Comparison of ENCODE assay signal across 28 cellular contexts in genomic region chrX:16612257-16612987, GRCh38. TPM values are rescaled to one million over a fixed set of nuclear protein-coding genes. Genes with fewer than 3 reads are reported as not detected.
DNase-seq lines count a peak whose midpoint lies in the region; ATAC-seq and TF ChIP-seq lines count a peak whose summit lies in the region.
"Had no signal": no experiment of that assay in that cellular context is flagged by ENCODE, and none has a peak within 500 bp of the region (broad histone marks: within the 10 kb centered on the region; RNA-seq: fewer than 3 reads in every experiment).

No MANE protein-coding gene starts in this region.

- H3K4me3 Mint-ChIP-seq in stimulated activated memory B cell treated with anti-CD40 and anti-IgM and Interleukin-4, amounts not matched to agents 10 μg/mL and 1 μg/mL and 100 μg/mL, for 72 hours: no peak overlapping the region
- H3K4me3 Mint-ChIP-seq: CD8-positive, alpha-beta T cell; HFFc6; T-helper 1 cell treated with Interleukin-12 subunit alpha and Interleukin-12 subunit beta and Interleukin-4 antibody, amounts not matched to agents 30 μg/mL and 1 μg/mL, for 36 hours had no signal

- no peaks in the 10 kb centered on the region for H3K9me2 ChIP-seq in PC-3 (replicated peaks; ENCODE audit: low read length)

- H3K27me3 Mint-ChIP-seq in stimulated activated memory B cell treated with anti-CD40 and anti-IgM and Interleukin-4, amounts not matched to agents 10 μg/mL and 1 μg/mL and 100 μg/mL, for 72 hours: no peaks in the 10 kb centered on the region

- H3K4me3 ChIP-seq in A673 (ENCODE audit: low read depth, low read length, poor library complexity, severe bottlenecking) (no peak overlapping the region), HUES48 (ENCODE audit: low read depth, low read length) (no peak overlapping the region), PC-3 (ENCODE audit: low read length) (no peak overlapping the region), iPS-18a (ENCODE audit: low read length) (no peak overlapping the region), lower lobe of right lung (no peak overlapping the region)
- H3K4me3 ChIP-seq: BLaER1 treated with 17β-estradiol and CSF1 and Interleukin-3, amounts not matched to agents 10 nM and 100 nM; PC-9 had no signal

- DNase-seq in A673 (ENCODE audit: low spot score) (peak; percentile 66), PC-3 (no peak), lower lobe of right lung (no peak)
- DNase-seq: CD8-positive, alpha-beta T cell; GDM1; GOT3; HFFc6; IMR-90; NCI-H1092 treated with DMSO at 0.1 percent for 48 hours; NCI-H1436 treated with DMSO at 0.1 percent for 48 hours; NCI-H1930; NCI-H345; NCI-H526; PC-9; RPMI8226; SHP77 had no signal

- H3K27me3 ChIP-seq in A673 (replicated peaks; ENCODE audit: insufficient read depth, low read depth, low read length, poor library complexity): peaks cover 3% of the 10 kb centered on the region
- no peaks in the 10 kb centered on the region for H3K27me3 ChIP-seq in HUES48 (ENCODE audit: control insufficient read depth, insufficient read depth, low read length)
- no peaks in the 10 kb centered on the region for H3K27me3 ChIP-seq in PC-3 (ENCODE audit: low read length)
- no peaks in the 10 kb centered on the region for H3K27me3 ChIP-seq in iPS-18a (ENCODE audit: control insufficient read depth, insufficient read depth, low read length)
- H3K27me3 ChIP-seq in lower lobe of right lung (ENCODE audit: low read depth): no peaks in the 10 kb centered on the region

- TF ChIP-seq CTCF in A673 (conservative IDR thresholded peaks at IDR 0.05; ENCODE audit: low read depth, low read length) (no peak), PC-3 (conservative IDR thresholded peaks at IDR 0.05; ENCODE audit: low read depth, low read length) (no peak), lower lobe of right lung (IDR thresholded peaks at IDR 0.05) (no peak)

- no peak overlapping the region for H3K4me2 ChIP-seq in PC-3 (ENCODE audit: low read length)
- H3K4me2 ChIP-seq: BLaER1 treated with 17β-estradiol and CSF1 and Interleukin-3, amounts not matched to agents 10 nM and 100 nM; KMS-11; PC-9 had no signal

- H3K9me3 ChIP-seq in A673 (ENCODE audit: low read depth, low read length, poor library complexity, severe bottlenecking): no peaks in the 10 kb centered on the region
- no peaks in the 10 kb centered on the region for H3K9me3 ChIP-seq in HUES48 (ENCODE audit: control insufficient read depth, insufficient read depth, low read length)
- H3K9me3 ChIP-seq in PC-3 (ENCODE audit: low read length): no peaks in the 10 kb centered on the region
- H3K9me3 ChIP-seq in iPS-18a (ENCODE audit: control insufficient read depth, low read depth, low read length): no peaks in the 10 kb centered on the region
- no peaks in the 10 kb centered on the region for H3K9me3 ChIP-seq in lower lobe of right lung

- H2AFZ ChIP-seq in PC-3 (ENCODE audit: low read length): no peak overlapping the region
- H2AFZ ChIP-seq: PC-9 had no signal

- CTCF ChIA-PET in A673 (lab: Charles Lee): no interaction called here
- CTCF ChIA-PET in PC-3 (lab: Charles Lee): no interaction called here

- no peak for ATAC-seq in PC-3
- ATAC-seq in HG03095 (IDR thresholded peaks at IDR 0.05; ENCODE audit: unreplicated experiment): no peak
- ATAC-seq in GM18511 (IDR thresholded peaks at IDR 0.05; ENCODE audit: unreplicated experiment): no peak
- ATAC-seq in stimulated activated memory B cell treated with anti-CD40 and anti-IgM and Interleukin-4, amounts not matched to agents 10 μg/mL and 1 μg/mL and 100 μg/mL, for 72 hours: no peak
- no peak for ATAC-seq in lower lobe of right lung
- ATAC-seq: CD8-positive, alpha-beta T cell had no signal

- H3K4me1 ChIP-seq in A673 (ENCODE audit: insufficient read depth, low read length, poor library complexity, severe bottlenecking) (peaks cover 16% of the 10 kb centered on the region), HUES48 (ENCODE audit: control insufficient read depth, insufficient read depth, low read length) (peaks cover 20% of the 10 kb centered on the region), PC-3 (ENCODE audit: insufficient read depth, low read length) (peaks cover 25% of the 10 kb centered on the region), iPS-18a (ENCODE audit: control insufficient read depth, low read depth, low read length) (peaks cover 19% of the 10 kb centered on the region), lower lobe of right lung (no peaks in the 10 kb centered on the region)
- H3K4me1 ChIP-seq: BLaER1 treated with 17β-estradiol and CSF1 and Interleukin-3, amounts not matched to agents 10 nM and 100 nM had no signal

- peaks cover 28% of the 10 kb centered on the region for H3K36me3 Mint-ChIP-seq in stimulated activated memory B cell treated with anti-CD40 and anti-IgM and Interleukin-4, amounts not matched to agents 10 μg/mL and 1 μg/mL and 100 μg/mL, for 72 hours

- intact Hi-C loops in A673 (cut with micrococcal nuclease; ENCODE audit: unreplicated experiment) (no loop called here), PC-3 (cut with micrococcal nuclease) (no loop called here), lower lobe of right lung (cut with DNase I) (no loop called here)

- H3K27ac ChIP-seq in A673 (ENCODE audit: low read depth, low read length, poor library complexity, severe bottlenecking) (no peak overlapping the region), HUES48 (ENCODE audit: low read depth, low read length) (peak overlapping the region; percentile 91), PC-3 (ENCODE audit: low read length) (0 out of 2 replicates have a peak overlapping the region, but pooled peaks have one; percentile 97), iPS-18a (ENCODE audit: low read length) (peak overlapping the region; percentile 19), lower lobe of right lung (no peak overlapping the region)
- H3K27ac ChIP-seq: 22Rv1; BLaER1 treated with 17β-estradiol and CSF1 and Interleukin-3, amounts not matched to agents 10 nM and 100 nM; HL-60; KMS-11; PC-9 had no signal

- H3K36me3 ChIP-seq in A673 (ENCODE audit: insufficient read depth, low read length, poor library complexity, severe bottlenecking) (no peaks in the 10 kb centered on the region), HUES48 (ENCODE audit: control insufficient read depth, insufficient read depth, low read length) (peaks cover 65% of the 10 kb centered on the region), PC-3 (ENCODE audit: low read depth, low read length) (peaks cover 5% of the 10 kb centered on the region; the same call in 1 of the 2 replicates), iPS-18a (ENCODE audit: control insufficient read depth, low read depth, low read length) (peaks cover 31% of the 10 kb centered on the region), lower lobe of right lung (peaks cover 5% of the 10 kb centered on the region)

- H3K9ac ChIP-seq in HUES48 (ENCODE audit: low read depth, low read length) (0 out of 2 replicates have a peak overlapping the region, but pooled peaks have one; percentile 16), PC-3 (ENCODE audit: low read length) (no peak overlapping the region), iPS-18a (ENCODE audit: low read length) (no peak overlapping the region)
- H3K9ac ChIP-seq: BLaER1 treated with 17β-estradiol and CSF1 and Interleukin-3, amounts not matched to agents 10 nM and 100 nM; KMS-11 had no signal

- H3K9me3 Mint-ChIP-seq in stimulated activated memory B cell treated with anti-CD40 and anti-IgM and Interleukin-4, amounts not matched to agents 10 μg/mL and 1 μg/mL and 100 μg/mL, for 72 hours: peaks cover 2% of the 10 kb centered on the region
- H3K9me3 Mint-ChIP-seq: CD8-positive, alpha-beta T cell; HFFc6; T-helper 1 cell treated with Interleukin-12 subunit alpha and Interleukin-12 subunit beta and Interleukin-4 antibody, amounts not matched to agents 30 μg/mL and 1 μg/mL, for 36 hours had no signal

- peaks cover 5% of the 10 kb centered on the region for H3F3A ChIP-seq in PC-3 (ENCODE audit: low read length, unreplicated experiment)

- H3K27ac Mint-ChIP-seq in stimulated activated memory B cell treated with anti-CD40 and anti-IgM and Interleukin-4, amounts not matched to agents 10 μg/mL and 1 μg/mL and 100 μg/mL, for 72 hours: no peak overlapping the region
- H3K27ac Mint-ChIP-seq: CD8-positive, alpha-beta T cell; HFFc6; T-helper 1 cell treated with Interleukin-12 subunit alpha and Interleukin-12 subunit beta and Interleukin-4 antibody, amounts not matched to agents 30 μg/mL and 1 μg/mL, for 36 hours had no signal

- no peaks in the 10 kb centered on the region for H3K79me2 ChIP-seq in PC-3 (ENCODE audit: low read length)

- H4K20me1 ChIP-seq in PC-3 (ENCODE audit: low read length): no peaks in the 10 kb centered on the region
- H4K20me1 ChIP-seq: BLaER1 treated with 17β-estradiol and CSF1 and Interleukin-3, amounts not matched to agents 10 nM and 100 nM had no signal

- BruUV-seq in A673 (replicated peaks; lab: Mats Ljungman, UMichigan) (no TSS peak), PC-3 (replicated peaks; lab: Mats Ljungman, UMichigan) (no TSS peak)

- POLR2A ChIA-PET in A673 (lab: Charles Lee; ENCODE audit: low non-redundant PET): no interaction called here
- POLR2A ChIA-PET in PC-3 (lab: Charles Lee; ENCODE audit: unreplicated experiment): no interaction called here

- no peaks in the 10 kb centered on the region for H3K4me1 Mint-ChIP-seq in stimulated activated memory B cell treated with anti-CD40 and anti-IgM and Interleukin-4, amounts not matched to agents 10 μg/mL and 1 μg/mL and 100 μg/mL, for 72 hours

RNA-seq across cellular contexts. Expression of gene S100G, which starts 37.5 kb away (rescaled TPM):
- not detected in 2 replicates for total RNA-seq in A673 (2021)
- total RNA-seq in PC-3 (2014; rRNA removed): not detected in 2 replicates
- total RNA-seq in lower lobe of right lung: not detected
- total RNA-seq: CD8-positive, alpha-beta T cell; Daoy; HFFc6; HT-29; IMR-90; PC-9 had no signal

Comparison
In these comparisons a context has a peak if more than half of its experiments do, and no peak if none do; other contexts are left out.
1. H3K27ac ChIP-seq: peak in HUES48 (single experiment), PC-3 (single experiment) and iPS-18a (single experiment); none in A673 (single experiment) and lower lobe of right lung (single experiment).